ENCODE assay signal across 36 cellular contexts in genomic region chr6:107405002-107405401, GRCh38.
"Had no signal": no experiment of that assay in that cellular context is flagged by ENCODE, and none has a peak within 500 bp of the region (broad histone marks: within the 10 kb centered on the region; RNA-seq: fewer than 3 reads in every experiment).

No MANE protein-coding gene starts in this region.

- DNase-seq: activated effector memory CD4-positive, alpha-beta T cell treated with anti-CD3 and anti-CD28 coated beads, Interleukin-2, amount 50 U/mL, for 16 hours; activated effector memory CD4-positive, alpha-beta T cell treated with Interleukin-2 at 50 U/mL for 16 hours; activated gamma-delta T cell; activated gamma-delta T cell treated with Interleukin-2 at 50 U/mL for 16 hours; activated naive CD4-positive, alpha-beta T cell; activated naive CD4-positive, alpha-beta T cell treated with anti-CD3 and anti-CD28 coated beads for 36 hours; activated naive CD4-positive, alpha-beta T cell treated with anti-CD3 and anti-CD28 coated beads, Interleukin-2, amount 10 ng/mL, durations not matched to agents 7 days and 5 days; activated naive CD4-positive, alpha-beta T cell treated with anti-CD3 and anti-CD28 coated beads, Interleukin-2, amount 50 U/mL, for 16 hours; activated naive CD4-positive, alpha-beta T cell treated with Interleukin-2 at 50 U/mL for 16 hours; activated naive CD8-positive, alpha-beta T cell treated with anti-CD3 and anti-CD28 coated beads for 36 hours; activated naive CD8-positive, alpha-beta T cell treated with anti-CD3 and anti-CD28 coated beads, Interleukin-2, amount 10 ng/mL, durations not matched to agents 7 days and 5 days; activated naive CD8-positive, alpha-beta T cell treated with anti-CD3 and anti-CD28 coated beads, Interleukin-2, amount 50 U/mL, for 24 hours; activated T-cell treated with anti-CD3 and anti-CD28 coated beads, Interleukin-2, amount 50 U/mL, for 1 hour; activated T-cell treated with anti-CD3 and anti-CD28 coated beads, Interleukin-2, amount 50 U/mL, for 4 hours; activated T-cell treated with anti-CD3 and anti-CD28 coated beads, Interleukin-2, amount 50 U/mL, for 48 hours; adrenal gland; amniotic stem cell; amygdala; anterior cingulate cortex; aorta; body of pancreas; brain microvascular endothelial cell; caudate nucleus; central memory CD4-positive, alpha-beta T cell; cerebellar nuclear complex had no signal

- H3K4me1 Mint-ChIP-seq: activated naive CD4-positive, alpha-beta T cell treated with anti-CD3 and anti-CD28 coated beads, Interleukin-2, amount 10 ng/mL, durations not matched to agents 7 days and 5 days; activated naive CD4-positive, alpha-beta T cell treated with anti-CD3 and anti-CD28 coated beads, Interleukin-2, amount 50 U/mL, for 24 hours; activated naive CD8-positive, alpha-beta T cell treated with anti-CD3 and anti-CD28 coated beads for 36 hours; activated naive CD8-positive, alpha-beta T cell treated with anti-CD3 and anti-CD28 coated beads, Interleukin-2, amount 50 U/mL, for 24 hours; activated T-helper 17 cell treated with anti-CD3 and anti-CD28 coated beads, Interleukin-2, amount 50 U/mL, for 72 hours; brain had no signal

- ATAC-seq: activated naive CD4-positive, alpha-beta T cell treated with anti-CD3 and anti-CD28 coated beads, Interleukin-2, amount 50 U/mL, for 72 hours; activated naive CD8-positive, alpha-beta T cell treated with anti-CD3 and anti-CD28 coated beads, Interleukin-2, amount 50 U/mL, for 24 hours; activated T-cell treated with anti-CD3 and anti-CD28 coated beads, Interleukin-2, amount 50 U/mL, for 4 hours; activated T-helper 17 cell treated with anti-CD3 and anti-CD28 coated beads, Interleukin-2, amount 50 U/mL, for 72 hours; body of pancreas had no signal

- H3K4me1 ChIP-seq: adrenal gland, ascending aorta, body of pancreas, breast epithelium had no signal

- H3K9me3 ChIP-seq: body of pancreas had no signal

- H3K4me3 Mint-ChIP-seq: activated naive CD4-positive, alpha-beta T cell treated with anti-CD3 and anti-CD28 coated beads for 36 hours; activated naive CD4-positive, alpha-beta T cell treated with anti-CD3 and anti-CD28 coated beads, Interleukin-2, amount 10 ng/mL, durations not matched to agents 7 days and 5 days; activated naive CD4-positive, alpha-beta T cell treated with anti-CD3 and anti-CD28 coated beads, Interleukin-2, amount 50 U/mL, for 24 hours; activated naive CD8-positive, alpha-beta T cell; activated naive CD8-positive, alpha-beta T cell treated with anti-CD3 and anti-CD28 coated beads for 36 hours; activated naive CD8-positive, alpha-beta T cell treated with anti-CD3 and anti-CD28 coated beads, Interleukin-2, amount 10 ng/mL, durations not matched to agents 7 days and 5 days; activated naive CD8-positive, alpha-beta T cell treated with anti-CD3 and anti-CD28 coated beads, Interleukin-2, amount 50 U/mL, for 24 hours; activated T-cell treated with anti-CD3 and anti-CD28 coated beads, Interleukin-2, amount 50 U/mL, for 4 hours; activated T-helper 1 cell treated with anti-CD3 and anti-CD28 coated beads, Interleukin-12 subunit alpha, Interleukin-12 subunit beta, Interleukin-2, Interleukin-4 antibody, amounts not matched to agents 30 ng/mL and 10 ng/mL and 1 ng/mL, durations not matched to agents 14 hours and 24 hours and 36 hours; activated T-helper 17 cell treated with anti-CD3 and anti-CD28 coated beads, Interleukin-2, amount 50 U/mL, for 72 hours; brain; central memory CD8-positive, alpha-beta T cell had no signal

- H3K36me3 ChIP-seq: adrenal gland, ascending aorta, brain microvascular endothelial cell, breast epithelium, cardiac muscle cell had no signal

- H3K4me3 ChIP-seq: adrenal gland, ascending aorta, body of pancreas, breast epithelium, cardiac muscle cell had no signal

- H3K27me3 Mint-ChIP-seq: activated naive CD4-positive, alpha-beta T cell treated with anti-CD3 and anti-CD28 coated beads, Interleukin-2, amount 10 ng/mL, durations not matched to agents 7 days and 5 days; activated naive CD4-positive, alpha-beta T cell treated with anti-CD3 and anti-CD28 coated beads, Interleukin-2, amount 50 U/mL, for 24 hours; activated naive CD8-positive, alpha-beta T cell; activated naive CD8-positive, alpha-beta T cell treated with anti-CD3 and anti-CD28 coated beads for 36 hours; activated naive CD8-positive, alpha-beta T cell treated with anti-CD3 and anti-CD28 coated beads, Interleukin-2, amount 10 ng/mL, durations not matched to agents 7 days and 5 days; activated naive CD8-positive, alpha-beta T cell treated with anti-CD3 and anti-CD28 coated beads, Interleukin-2, amount 50 U/mL, for 24 hours; activated T-helper 17 cell treated with anti-CD3 and anti-CD28 coated beads, Interleukin-2, amount 50 U/mL, for 72 hours; central memory CD8-positive, alpha-beta T cell had no signal

- H3K27ac Mint-ChIP-seq: activated naive CD4-positive, alpha-beta T cell treated with anti-CD3 and anti-CD28 coated beads for 36 hours; activated naive CD4-positive, alpha-beta T cell treated with anti-CD3 and anti-CD28 coated beads, Interleukin-2, amount 10 ng/mL, durations not matched to agents 7 days and 5 days; activated naive CD4-positive, alpha-beta T cell treated with anti-CD3 and anti-CD28 coated beads, Interleukin-2, amount 50 U/mL, for 24 hours; activated naive CD4-positive, alpha-beta T cell treated with anti-CD3 and anti-CD28 coated beads, Interleukin-2, amount 50 U/mL, for 72 hours; activated naive CD8-positive, alpha-beta T cell; activated naive CD8-positive, alpha-beta T cell treated with anti-CD3 and anti-CD28 coated beads for 36 hours; activated naive CD8-positive, alpha-beta T cell treated with anti-CD3 and anti-CD28 coated beads, Interleukin-2, amount 10 ng/mL, durations not matched to agents 7 days and 5 days; activated naive CD8-positive, alpha-beta T cell treated with anti-CD3 and anti-CD28 coated beads, Interleukin-2, amount 50 U/mL, for 24 hours; activated T-helper 1 cell treated with anti-CD3 and anti-CD28 coated beads, Interleukin-12 subunit alpha, Interleukin-12 subunit beta, Interleukin-2, Interleukin-4 antibody, amounts not matched to agents 30 ng/mL and 10 ng/mL and 1 ng/mL, durations not matched to agents 14 hours and 24 hours and 36 hours; activated T-helper 17 cell treated with anti-CD3 and anti-CD28 coated beads, Interleukin-2, amount 50 U/mL, for 72 hours; activated T-helper 2 cell treated with anti-CD3 and anti-CD28 coated beads, Interferon-gamma antibody, Interleukin-2, Interleukin-4, amounts not matched to agents 10 μg/mL and 5 μg/mL and 100 μg/mL, durations not matched to agents 14 hours and 24 hours and 36 hours; brain had no signal

- H3K27ac ChIP-seq: adrenal gland, ascending aorta, body of pancreas, brain microvascular endothelial cell, breast epithelium, cardiac muscle cell had no signal
